In genomic region chr6:9878535-9878934, GRCh38 we compare ENCODE assay signal across 11 cellular contexts.
"Had no signal": no experiment of that assay in that cellular context is flagged by ENCODE, and none has a peak within 500 bp of the region (broad histone marks: within the 10 kb centered on the region; RNA-seq: fewer than 3 reads in every experiment).

No MANE protein-coding gene starts in this region.

- H3K9ac ChIP-seq: GM23248 had no signal

- H3K36me3 ChIP-seq: HAP-1 had no signal

- H3K4me1 ChIP-seq: HAP-1 had no signal

- FAIRE-seq: H1, H54 had no signal

- H3K4me2 ChIP-seq: GM23338 had no signal

- ATAC-seq: GM23338, HCT116 had no signal

- H3K9me3 ChIP-seq: HAP-1 had no signal

- H3K4me3 ChIP-seq: GM23248, GM23338, HAP-1 had no signal

- H2AFZ ChIP-seq: GM23248, GM23338 had no signal

- H3K27ac ChIP-seq: GM23248 had no signal

- DNase-seq: GM23248, GOT3, H7, H9, HCEC 1CT, HFFc6 had no signal
